ENCODE assay signal across 8 cellular contexts in genomic region chrX:110852180-110852579, GRCh38. TPM values are rescaled to one million over a fixed set of nuclear protein-coding genes. Genes with fewer than 3 reads are reported as not detected.
A peak's percentile ranks its signal among the peaks of the same experiment; 100 is the strongest.
DNase-seq lines count a peak whose midpoint lies in the region; ATAC-seq, FAIRE-seq and TF ChIP-seq lines count a peak whose summit lies in the region.

No MANE protein-coding gene starts in this region.

- H2AFZ ChIP-seq in KMS-11 (ENCODE audit: low read depth), result peak overlapping the region; percentile 67

- WGBS in psoas muscle, 3 donors, result 49 to 70% (median 59%) methylated on average over 4 of the region's 4 CpGs

- H3K36me3 ChIP-seq in KMS-11 (ENCODE audit: insufficient read depth), result no peaks in the 10 kb centered on the region
- H3K36me3 ChIP-seq in bronchial epithelial cell (ENCODE audit: control insufficient read depth, insufficient read depth, low read length), result no peaks in the 10 kb centered on the region
- H3K36me3 ChIP-seq in psoas muscle (ENCODE audit: insufficient read depth in 1 of 2, low read depth in 1 of 2), result no peaks in the 10 kb centered on the region
- H3K36me3 ChIP-seq in effector memory CD4-positive, alpha-beta T cell (ENCODE audit: control insufficient read depth, insufficient read depth, low read length), result no peaks in the 10 kb centered on the region

- H3K9ac ChIP-seq in KMS-11, result peak overlapping the region; percentile 25; the same call in 1 of the 2 replicates

- no peaks in the 10 kb centered on the region for H3K9me3 ChIP-seq in psoas muscle
- no peaks in the 10 kb centered on the region for H3K9me3 ChIP-seq in effector memory CD4-positive, alpha-beta T cell (ENCODE audit: control insufficient read depth, low read length)

- H4K20me1 ChIP-seq in KMS-11 (ENCODE audit: insufficient read depth), result no peaks in the 10 kb centered on the region

- H3K4me2 ChIP-seq in KMS-11, result peak overlapping the region; percentile 57

- H3K4me3 ChIP-seq in KMS-11 (IDR thresholded peaks at IDR 0.05; ENCODE audit: insufficient read depth, low read depth, low read length) (no peak overlapping the region), bronchial epithelial cell (ENCODE audit: low read depth, low read length) (no peak overlapping the region), psoas muscle (no peak overlapping the region)
- H3K4me3 ChIP-seq in effector memory CD4-positive, alpha-beta T cell (ENCODE audit: insufficient read depth, low read depth, low read length, poor library complexity, severe bottlenecking), result no peak overlapping the region

- ATAC-seq in psoas muscle (no peak), esophagus mucosa (no peak), HG02840 (IDR thresholded peaks at IDR 0.05; ENCODE audit: low FRiP score, unreplicated experiment) (no peak)

- H3K79me2 ChIP-seq in KMS-11 (ENCODE audit: insufficient read depth, low read depth), result no peaks in the 10 kb centered on the region

- peaks cover 17% of the 10 kb centered on the region for H3K4me1 ChIP-seq in KMS-11 (ENCODE audit: low read depth, poor library complexity, severe bottlenecking)
- no peaks in the 10 kb centered on the region for H3K4me1 ChIP-seq in psoas muscle
- no peaks in the 10 kb centered on the region for H3K4me1 ChIP-seq in effector memory CD4-positive, alpha-beta T cell (ENCODE audit: control insufficient read depth, insufficient read depth, low read length, poor library complexity, severe bottlenecking)

- intact Hi-C loops in psoas muscle (cut with DNase I), result loop anchor here in 1 of 2 donors (10.0 kb wide), 2 partner anchors 393 to 593 kb away; no protein-coding TSS in a partner anchor

- DNase-seq in SIG-M5 treated with dmso at 0.1 percent for 504 hours (lab: John Stamatoyannopoulos, UW; ENCODE audit: unreplicated experiment), result peak; percentile 2
- DNase-seq in SIG-M5 (lab: John Stamatoyannopoulos, UW), result no peak
- DNase-seq in bronchial epithelial cell (ENCODE audit: low read depth), result peak; percentile 6
- no peak for DNase-seq in psoas muscle
- no peak for DNase-seq in effector memory CD4-positive, alpha-beta T cell

- H3K27me3 ChIP-seq in KMS-11 (ENCODE audit: insufficient read depth, low read depth) (no peaks in the 10 kb centered on the region), bronchial epithelial cell (ENCODE audit: control insufficient read depth, insufficient read depth, low read length) (no peaks in the 10 kb centered on the region), psoas muscle (ENCODE audit: insufficient read depth in 3 of 3, low read length in 2 of 3) (peaks cover 0 to 15% (median 0%) of the 10 kb centered on the region in 3 donors)
- no peaks in the 10 kb centered on the region for H3K27me3 ChIP-seq in effector memory CD4-positive, alpha-beta T cell (replicated peaks; ENCODE audit: control insufficient read depth, insufficient read depth, low read length, poor library complexity, severe bottlenecking)

- no peak for FAIRE-seq in bronchial epithelial cell (lab: Jason Lieb, UNC)

- peak; percentile 58 for TF ChIP-seq CTCF in KMS-11 (conservative IDR thresholded peaks at IDR 0.05; ENCODE audit: low read depth, low read length)
- peak; percentile 43 for TF ChIP-seq CTCF in bronchial epithelial cell (IDR thresholded peaks at IDR 0.05; ENCODE audit: insufficient read depth, low read length, severe bottlenecking)
- TF ChIP-seq CTCF in psoas muscle (IDR thresholded peaks at IDR 0.05), result peak; percentile 30

- H3K27ac ChIP-seq in KMS-11, result no peak overlapping the region
- H3K27ac ChIP-seq in psoas muscle, result no peak overlapping the region
- no peak overlapping the region for H3K27ac ChIP-seq in effector memory CD4-positive, alpha-beta T cell (ENCODE audit: insufficient read depth, low read length, poor library complexity, severe bottlenecking)

RNA-seq across cellular contexts. Expression of gene CHRDL1, which starts 56.6 kb away (rescaled TPM):
- total RNA-seq in bronchial epithelial cell (not detected in 2 replicates), psoas muscle (1 to 10 TPM; 2.2 to 5.6 (median 4.4) TPM), esophagus mucosa (1.7 TPM)
- polyA plus RNA-seq in psoas muscle, result 1 to 10 TPM; 1.9 to 2.3 (median 2.1) TPM

Comparison
In these comparisons a context has a peak if more than half of its experiments do, and no peak if none do; other contexts are left out.
1. DNase-seq: peak in SIG-M5 treated with dmso at 0.1 percent for 504 hours (single experiment) and bronchial epithelial cell (single experiment); none in SIG-M5 (single experiment), psoas muscle (0 of 2) and effector memory CD4-positive, alpha-beta T cell (0 of 3).
2. Peak in every context shown above with its lines, with median percentiles within 50 percentile points of each other: CTCF ChIP-seq.